8 cellular contexts compared by ENCODE assay signal in genomic region chr16:29820730-29821662, GRCh38. TPM values are rescaled to one million over a fixed set of nuclear protein-coding genes. Genes with fewer than 3 reads are reported as not detected.
DNase-seq lines count a peak whose midpoint lies in the region; ATAC-seq, FAIRE-seq and TF ChIP-seq lines count a peak whose summit lies in the region.

No MANE protein-coding gene starts in this region.

- H2AFZ ChIP-seq in endothelial cell of umbilical vein (ENCODE audit: low read depth, low read length), result no peak overlapping the region

- peak overlapping the region; percentile 63 for H3K9ac ChIP-seq in endothelial cell of umbilical vein (replicated peaks; ENCODE audit: extremely low read depth, insufficient read depth, low read length)

- peak overlapping the region; percentile 89 for H3K4me2 ChIP-seq in endothelial cell of umbilical vein (ENCODE audit: insufficient read depth, low read length)

- TSS peak; percentile 42 for BruUV-seq in endothelial cell of umbilical vein (replicated peaks; lab: Mats Ljungman, UMichigan)

- peaks cover 55% of the 10 kb centered on the region for H3K4me1 ChIP-seq in endothelial cell of umbilical vein (ENCODE audit: control insufficient read depth, extremely low read depth, insufficient read depth, low read length)

- TF ChIP-seq CTCF in GM12864 (IDR thresholded peaks at IDR 0.05; ENCODE audit: low read depth, low read length, missing control alignments), result no peak
- no peak for TF ChIP-seq CTCF in WERI-Rb-1 (IDR thresholded peaks at IDR 0.05; ENCODE audit: low read depth, low read length)
- TF ChIP-seq CTCF in endothelial cell of umbilical vein (IDR thresholded peaks at IDR 0.05; ENCODE audit: extremely low read depth in 1 of 2, insufficient read depth in 1 of 2, low read depth in 1 of 2, low read length in 2 of 2), result no peak
- TF ChIP-seq CTCF in omental fat pad (IDR thresholded peaks at IDR 0.05), result no peak

- peaks cover 37% of the 10 kb centered on the region for H3K79me2 ChIP-seq in endothelial cell of umbilical vein (ENCODE audit: control insufficient read depth, insufficient read depth, low read length)

- ATAC-seq in HG02852 (IDR thresholded peaks at IDR 0.05; ENCODE audit: unreplicated experiment), result peak; percentile 49
- ATAC-seq in omental fat pad (ENCODE audit: low FRiP score), result peak; percentile 51
- no peak for ATAC-seq in GM21360 (IDR thresholded peaks at IDR 0.05; ENCODE audit: unreplicated experiment)
- ATAC-seq in GM19351 (IDR thresholded peaks at IDR 0.05; ENCODE audit: unreplicated experiment), result no peak

- CTCF ChIA-PET in endothelial cell of umbilical vein (lab: Charles Lee), result interaction anchor here (0.6 to 8.2 kb wide), 8 partner anchors 13 to 155 kb away, joined by 3 to 140 read pairs (median 4); no protein-coding TSS in a partner anchor

- no peaks in the 10 kb centered on the region for H3K27me3 ChIP-seq in WERI-Rb-1 (ENCODE audit: insufficient read depth, low read depth, severe bottlenecking)
- no peaks in the 10 kb centered on the region for H3K27me3 ChIP-seq in endothelial cell of umbilical vein (ENCODE audit: control insufficient read depth in 2 of 2, insufficient read depth in 2 of 2, low read length in 2 of 2)

- peak overlapping the region; percentile 90 for H3K4me3 ChIP-seq in GM12864 (ENCODE audit: low read depth, low read length)
- peak overlapping the region; percentile 34 for H3K4me3 ChIP-seq in WERI-Rb-1 (ENCODE audit: low read depth, low read length)
- peak overlapping the region; percentile 29 to 91 (median 60) for H3K4me3 ChIP-seq in endothelial cell of umbilical vein (replicated peaks in 1 of 3; ENCODE audit: insufficient read depth in 1 of 3, low read depth in 1 of 3, low read length in 3 of 3)

- dilution Hi-C loops in endothelial cell of umbilical vein (cut with MboI; ENCODE audit: extremely low pct_ligation_motif_present, low sequenced_read_pairs), result no loop called here

- H3K9me3 ChIP-seq in WERI-Rb-1 (ENCODE audit: severe bottlenecking) (no peaks in the 10 kb centered on the region), endothelial cell of umbilical vein (replicated peaks; ENCODE audit: control insufficient read depth, insufficient read depth, low read length) (no peaks in the 10 kb centered on the region)

- POLR2A ChIA-PET in endothelial cell of umbilical vein (lab: Charles Lee), result interaction anchor here (0.6 to 1.0 kb wide), 3 partner anchors 27 to 87 kb away, joined by 3 to 7 read pairs (median 4); no protein-coding TSS in a partner anchor

- intact Hi-C loops in endothelial cell of umbilical vein (cut with micrococcal nuclease), result loop anchor here (2.0 to 10.0 kb wide), 5 partner anchors 28 to 151 kb away; partner anchors contain the start of genes ASPHD1, CDIPT, KCTD13 and TAOK2

- peak overlapping the region; percentile 41 for H3K27ac ChIP-seq in WERI-Rb-1
- H3K27ac ChIP-seq in endothelial cell of umbilical vein (ENCODE audit: insufficient read depth, low read depth, low read length), result peak overlapping the region; percentile 67

- H3K9me1 ChIP-seq in endothelial cell of umbilical vein (replicated peaks; ENCODE audit: control insufficient read depth, extremely low read depth, insufficient read depth, low read length), result no peaks in the 10 kb centered on the region

- DNase-seq in GM12864 (ENCODE audit: low read depth), result no peak
- DNase-seq in WERI-Rb-1, result no peak
- no peak for DNase-seq in endothelial cell of umbilical vein (ENCODE audit: low read depth, low spot score)
- DNase-seq in omental fat pad (ENCODE audit: low spot score), result no peak
- no peak for DNase-seq in NCI-H82 treated with DMSO at 0.1 percent for 48 hours (lab: John Stamatoyannopoulos, UW; ENCODE audit: unreplicated experiment)

- FAIRE-seq in endothelial cell of umbilical vein (lab: Jason Lieb, UNC), result peak; percentile 83

- H3K36me3 ChIP-seq in WERI-Rb-1 (peaks cover 27% of the 10 kb centered on the region), endothelial cell of umbilical vein (ENCODE audit: control insufficient read depth in 2 of 2, extremely low read depth in 1 of 2, insufficient read depth in 2 of 2, low read length in 2 of 2) (peaks cover 0 to 5% of the 10 kb centered on the region in 2 experiments)

- TF ChIP-seq POLR2A in endothelial cell of umbilical vein (IDR thresholded peaks at IDR 0.05; ENCODE audit: low read depth, low read length), result no peak

- H4K20me1 ChIP-seq in endothelial cell of umbilical vein (replicated peaks; ENCODE audit: control insufficient read depth, extremely low read depth, insufficient read depth, low read length), result no peaks in the 10 kb centered on the region

TF ChIP-seq in endothelial cell of umbilical vein, 7 proteins besides CTCF, POLR2A, EP300 and RAD21:
- no peak for TF ChIP-seq MAX (IDR thresholded peaks at IDR 0.05; ENCODE audit: insufficient read depth, insufficient read length)
- no peak for TF ChIP-seq MYC (IDR thresholded peaks at IDR 0.05; ENCODE audit: low read depth, low read length)
- TF ChIP-seq EZH2 (IDR thresholded peaks at IDR 0.05; ENCODE audit: borderline replicate concordance, low read depth, low read length, severe bottlenecking), result no peak
- TF ChIP-seq FOS (IDR thresholded peaks at IDR 0.05; ENCODE audit: borderline replicate concordance, insufficient read depth, low read length), result no peak
- TF ChIP-seq GATA2 (IDR thresholded peaks at IDR 0.05; ENCODE audit: insufficient read depth, insufficient read length, low read depth, low read length), result no peak

RNA-seq across cellular contexts. Expression of gene MVP, which starts 0.7 kb away (rescaled TPM):
- total RNA-seq in endothelial cell of umbilical vein (116 and 118 TPM in 2 replicates), omental fat pad (100 to 1,000 TPM; 101 to 151 (median 129) TPM)
- polyA plus RNA-seq in endothelial cell of umbilical vein, result 47.0 and 49.8 TPM in 2 replicates
- 45.7 and 48.2 TPM in 2 replicates for polyA plus RNA-seq in endothelial cell of umbilical vein (2011; cell fraction: cytosol; rRNA removed)
- polyA plus RNA-seq in endothelial cell of umbilical vein (2011; cell fraction: nucleus; rRNA removed), result 118 and 126 TPM in 2 replicates
- 154 and 197 TPM in 2 replicates for polyA plus RNA-seq in endothelial cell of umbilical vein (2012)
- polyA minus RNA-seq in endothelial cell of umbilical vein, result 123 and 214 TPM in 2 replicates
- 47.5 TPM for polyA minus RNA-seq in endothelial cell of umbilical vein (2011; cell fraction: cytosol; rRNA and poly(A)+ RNA removed)
- polyA minus RNA-seq in endothelial cell of umbilical vein (2011; cell fraction: nucleus; rRNA and poly(A)+ RNA removed), result 42.1 and 68.7 TPM in 2 replicates

RNA-seq across cellular contexts. Expression of gene PAGR1, which starts 5.0 kb away (rescaled TPM):
- 24.2 and 26.3 TPM in 2 replicates for total RNA-seq in endothelial cell of umbilical vein
- 13.0 and 15.9 TPM in 2 replicates for polyA plus RNA-seq in endothelial cell of umbilical vein
- 16.6 and 17.6 TPM in 2 replicates for polyA plus RNA-seq in endothelial cell of umbilical vein (2011; cell fraction: cytosol; rRNA removed)
- polyA plus RNA-seq in endothelial cell of umbilical vein (2011; cell fraction: nucleus; rRNA removed), result 18.8 and 20.0 TPM in 2 replicates
- polyA plus RNA-seq in endothelial cell of umbilical vein (2012), result 18.5 and 20.4 TPM in 2 replicates
- 3.8 and 4.2 TPM in 2 replicates for polyA minus RNA-seq in endothelial cell of umbilical vein
- 16.0 TPM for polyA minus RNA-seq in endothelial cell of umbilical vein (2011; cell fraction: cytosol; rRNA and poly(A)+ RNA removed)
- 4.1 and 5.2 TPM in 2 replicates for polyA minus RNA-seq in endothelial cell of umbilical vein (2011; cell fraction: nucleus; rRNA and poly(A)+ RNA removed)
- total RNA-seq in omental fat pad, result 10 to 100 TPM; 15.6 to 32.9 (median 20.6) TPM

RNA-seq across cellular contexts. Expression of gene PRRT2, which starts 9.0 kb away (rescaled TPM):
- total RNA-seq in endothelial cell of umbilical vein, result 2.3 and 3.3 TPM in 2 replicates
- polyA plus RNA-seq in endothelial cell of umbilical vein, result 3.3 and 3.4 TPM in 2 replicates
- polyA plus RNA-seq in endothelial cell of umbilical vein (2011; cell fraction: cytosol; rRNA removed), result 0.41 and 0.66 TPM in 2 replicates
- 18.1 and 20.0 TPM in 2 replicates for polyA plus RNA-seq in endothelial cell of umbilical vein (2011; cell fraction: nucleus; rRNA removed)
- 1.0 and 1.4 TPM in 2 replicates for polyA plus RNA-seq in endothelial cell of umbilical vein (2012)
- 1.1 and 1.9 TPM in 2 replicates for polyA minus RNA-seq in endothelial cell of umbilical vein
- not detected for polyA minus RNA-seq in endothelial cell of umbilical vein (2011; cell fraction: cytosol; rRNA and poly(A)+ RNA removed)
- polyA minus RNA-seq in endothelial cell of umbilical vein (2011; cell fraction: nucleus; rRNA and poly(A)+ RNA removed), result 2.9 and 3.8 TPM in 2 replicates
- total RNA-seq in omental fat pad, result 1 to 10 TPM in 2 of 4 donors, under 1 TPM in 2; 0.28 to 9.8 (median 1.0) TPM

RNA-seq across cellular contexts. Expression of gene MAZ, which starts 14.7 kb away (rescaled TPM):
- total RNA-seq in endothelial cell of umbilical vein, result 311 TPM in 2 replicates
- polyA plus RNA-seq in endothelial cell of umbilical vein, result 165 and 212 TPM in 2 replicates
- polyA plus RNA-seq in endothelial cell of umbilical vein (2011; cell fraction: cytosol; rRNA removed), result 204 and 249 TPM in 2 replicates
- polyA plus RNA-seq in endothelial cell of umbilical vein (2011; cell fraction: nucleus; rRNA removed), result 129 and 147 TPM in 2 replicates
- polyA plus RNA-seq in endothelial cell of umbilical vein (2012), result 303 and 323 TPM in 2 replicates
- polyA minus RNA-seq in endothelial cell of umbilical vein, result 291 and 342 TPM in 2 replicates
- polyA minus RNA-seq in endothelial cell of umbilical vein (2011; cell fraction: cytosol; rRNA and poly(A)+ RNA removed), result 395 TPM
- 51.4 and 56.6 TPM in 2 replicates for polyA minus RNA-seq in endothelial cell of umbilical vein (2011; cell fraction: nucleus; rRNA and poly(A)+ RNA removed)
- 10 to 100 TPM; 38.0 to 76.9 (median 57.7) TPM for total RNA-seq in omental fat pad

RNA-seq across cellular contexts. Expression of gene KIF22, which starts 30.4 kb away (rescaled TPM):
- total RNA-seq in endothelial cell of umbilical vein (82.3 and 90.0 TPM in 2 replicates), omental fat pad (10 to 100 TPM in 3 of 4 donors, 1 to 10 TPM in 1; 9.2 to 25.2 (median 13.1) TPM)
- polyA plus RNA-seq in endothelial cell of umbilical vein, result 67.3 and 67.9 TPM in 2 replicates
- 68.7 and 72.0 TPM in 2 replicates for polyA plus RNA-seq in endothelial cell of umbilical vein (2011; cell fraction: cytosol; rRNA removed)
- 198 and 265 TPM in 2 replicates for polyA plus RNA-seq in endothelial cell of umbilical vein (2011; cell fraction: nucleus; rRNA removed)
- 27.8 and 49.7 TPM in 2 replicates for polyA plus RNA-seq in endothelial cell of umbilical vein (2012)
- 71.8 and 80.2 TPM in 2 replicates for polyA minus RNA-seq in endothelial cell of umbilical vein
- 95.7 TPM for polyA minus RNA-seq in endothelial cell of umbilical vein (2011; cell fraction: cytosol; rRNA and poly(A)+ RNA removed)
- 55.3 and 92.1 TPM in 2 replicates for polyA minus RNA-seq in endothelial cell of umbilical vein (2011; cell fraction: nucleus; rRNA and poly(A)+ RNA removed)

Comparison
In these comparisons a context has a peak if more than half of its experiments do, and no peak if none do; other contexts are left out.
1. H3K4me3 ChIP-seq: peak in every context shown above with its lines; median percentile 90 in GM12864; 60 in endothelial cell of umbilical vein; 34 in WERI-Rb-1.
2. ATAC-seq: peak in HG02852 (single experiment) and omental fat pad (single experiment); none in GM21360 (single experiment) and GM19351 (single experiment).